ENCODE assay signal across 18 cellular contexts in genomic region chr7:3109516-3109915, GRCh38.
DNase-seq lines count a peak whose midpoint lies in the region; ATAC-seq, FAIRE-seq and TF ChIP-seq lines count a peak whose summit lies in the region.
"Had no signal": no experiment of that assay in that cellular context is flagged by ENCODE, and none has a peak within 500 bp of the region (broad histone marks: within the 10 kb centered on the region; RNA-seq: fewer than 3 reads in every experiment).

No MANE protein-coding gene starts in this region.

- H3K4me1 Mint-ChIP-seq in Calu3 (ENCODE audit: low read depth, unreplicated experiment), result peaks cover 54% of the 10 kb centered on the region
- H3K4me1 Mint-ChIP-seq in activated CD4-positive, alpha-beta memory T cell treated with anti-CD3 and anti-CD28 coated beads, Interleukin-2, amount 10 ng/mL, durations not matched to agents 7 days and 5 days, result peaks cover 96% of the 10 kb centered on the region
- peaks cover 92 to 95% of the 10 kb centered on the region in 2 donors for H3K4me1 Mint-ChIP-seq in natural killer cell
- H3K4me1 Mint-ChIP-seq in neural progenitor cell, result peaks cover 3% of the 10 kb centered on the region

- H3K4me3 Mint-ChIP-seq in Calu3 (ENCODE audit: low read depth, unreplicated experiment) (no peak overlapping the region), natural killer cell (peak overlapping the region; percentile 69), neural progenitor cell (no peak overlapping the region)
- H3K4me3 Mint-ChIP-seq in activated CD4-positive, alpha-beta memory T cell treated with anti-CD3 and anti-CD28 coated beads, Interleukin-2, amount 10 ng/mL, durations not matched to agents 7 days and 5 days, result no peak overlapping the region
- H3K4me3 Mint-ChIP-seq: HFFc6 had no signal

- H3K9ac ChIP-seq in neural progenitor cell, result no peak overlapping the region

- H3K4me2 ChIP-seq in neural progenitor cell, result no peak overlapping the region

- POLR2A ChIA-PET in activated CD4-positive, alpha-beta memory T cell treated with anti-CD3 and anti-CD28 coated beads, Interleukin-2, amount 10 ng/mL, durations not matched to agents 7 days and 5 days (lab: Charles Lee), result interaction anchor here (1.5 to 4.9 kb wide), 2 partner anchors 9 to 16 kb away, joined by 3 to 69 read pairs; no protein-coding TSS in a partner anchor

- no peaks in the 10 kb centered on the region for H4K20me1 ChIP-seq in neural progenitor cell (ENCODE audit: low read depth)

- H3K79me2 ChIP-seq in neural progenitor cell (ENCODE audit: low read depth), result no peaks in the 10 kb centered on the region

- H2AFZ ChIP-seq in neural progenitor cell (replicated peaks), result no peak overlapping the region

- H3K36me3 Mint-ChIP-seq in Calu3 (ENCODE audit: insufficient read depth, unreplicated experiment) (peaks cover 14% of the 10 kb centered on the region), natural killer cell (peaks cover 20% of the 10 kb centered on the region), neural progenitor cell (no peaks in the 10 kb centered on the region)
- peaks cover 80% of the 10 kb centered on the region for H3K36me3 Mint-ChIP-seq in activated CD4-positive, alpha-beta memory T cell treated with anti-CD3 and anti-CD28 coated beads, Interleukin-2, amount 10 ng/mL, durations not matched to agents 7 days and 5 days (ENCODE audit: low read depth)

- no peaks in the 10 kb centered on the region for H3K4me1 ChIP-seq in neural progenitor cell
- H3K4me1 ChIP-seq: Caco-2 had no signal

- no peak for TF ChIP-seq CTCF in Calu3 (IDR thresholded peaks at IDR 0.05; ENCODE audit: unreplicated experiment)
- TF ChIP-seq CTCF in natural killer cell (IDR thresholded peaks at IDR 0.05), result no peak
- no peak for TF ChIP-seq CTCF in neural progenitor cell (IDR thresholded peaks at IDR 0.05)

- H3K27ac Mint-ChIP-seq in Calu3 (ENCODE audit: unreplicated experiment) (peak overlapping the region; percentile 96), natural killer cell (peak overlapping the region; percentile 94 to 95), neural progenitor cell (no peak overlapping the region)
- peak overlapping the region; percentile 27 for H3K27ac Mint-ChIP-seq in activated CD4-positive, alpha-beta memory T cell treated with anti-CD3 and anti-CD28 coated beads, Interleukin-2, amount 10 ng/mL, durations not matched to agents 7 days and 5 days
- H3K27ac Mint-ChIP-seq: HFFc6 had no signal

- H3K4me3 ChIP-seq in neural progenitor cell, result no peak overlapping the region

- intact Hi-C loops in Calu3 (cut with micrococcal nuclease; ENCODE audit: unreplicated experiment), result no loop called here
- intact Hi-C loops in natural killer cell (cut with micrococcal nuclease), result loop anchor here (5.0 kb wide), 2 partner anchors 38 to 127 kb away; no protein-coding TSS in a partner anchor

- peak; percentile 40 for FAIRE-seq in HTR-8/SVneo (lab: Jason Lieb, UNC)
- FAIRE-seq: H54 had no signal

- H3F3A ChIP-seq in neural progenitor cell (ENCODE audit: low read depth), result no peaks in the 10 kb centered on the region

- DNase-seq in Calu3, result no peak
- DNase-seq in HTR-8/SVneo (ENCODE audit: insufficient read length, low spot score), result no peak
- no peak for DNase-seq in activated CD4-positive, alpha-beta memory T cell treated with anti-CD3 and anti-CD28 coated beads, Interleukin-2, amount 10 ng/mL, durations not matched to agents 7 days and 5 days
- DNase-seq in natural killer cell, result no peak
- DNase-seq in nucleus accumbens (lab: John Stamatoyannopoulos, UW), result no peak
- no peak for DNase-seq in neural progenitor cell (ENCODE audit: low spot score)
- DNase-seq: Caco-2, DMS53, HFFc6, NCI-H1048, NCI-H1436 treated with DMSO at 0.1 percent for 48 hours, NCI-H2029 treated with DMSO at 0.1 percent for 48 hours, NCI-H2171 treated with DMSO at 0.1 percent for 48 hours, NCI-H82, SHP77 had no signal

- H3K9me3 ChIP-seq in neural progenitor cell (ENCODE audit: low read depth), result no peaks in the 10 kb centered on the region

- no peaks in the 10 kb centered on the region for H3K27me3 ChIP-seq in neural progenitor cell

- H3K36me3 ChIP-seq in neural progenitor cell, result no peaks in the 10 kb centered on the region

- peaks cover 2% of the 10 kb centered on the region for H3K27me3 Mint-ChIP-seq in Calu3 (ENCODE audit: unreplicated experiment)
- no peaks in the 10 kb centered on the region for H3K27me3 Mint-ChIP-seq in activated CD4-positive, alpha-beta memory T cell treated with anti-CD3 and anti-CD28 coated beads, Interleukin-2, amount 10 ng/mL, durations not matched to agents 7 days and 5 days
- no peaks in the 10 kb centered on the region for H3K27me3 Mint-ChIP-seq in natural killer cell (ENCODE audit: low read depth in 2 of 2)
- H3K27me3 Mint-ChIP-seq in neural progenitor cell (ENCODE audit: insufficient read depth, low read depth), result peaks cover 4% of the 10 kb centered on the region

- H3K9me3 Mint-ChIP-seq in Calu3 (ENCODE audit: low read depth, unreplicated experiment) (peaks cover 7% of the 10 kb centered on the region), natural killer cell (peaks cover 0 to 3% of the 10 kb centered on the region in 2 donors), neural progenitor cell (peaks cover 17% of the 10 kb centered on the region)
- peaks cover 32% of the 10 kb centered on the region for H3K9me3 Mint-ChIP-seq in activated CD4-positive, alpha-beta memory T cell treated with anti-CD3 and anti-CD28 coated beads, Interleukin-2, amount 10 ng/mL, durations not matched to agents 7 days and 5 days

- CTCF ChIA-PET in Calu3 (lab: Charles Lee), result interaction anchor here (0.6 kb wide), 1 partner anchor 77 kb away, joined by 5 read pairs; no protein-coding TSS in a partner anchor
- CTCF ChIA-PET in activated CD4-positive, alpha-beta memory T cell treated with anti-CD3 and anti-CD28 coated beads, Interleukin-2, amount 10 ng/mL, durations not matched to agents 7 days and 5 days (lab: Charles Lee), result interaction anchor here (1.6 to 4.5 kb wide), 2 partner anchors 8 to 16 kb away, joined by 5 to 36 read pairs; no protein-coding TSS in a partner anchor

- no peak for ATAC-seq in natural killer cell
- ATAC-seq in GM19328 (IDR thresholded peaks at IDR 0.05; ENCODE audit: unreplicated experiment), result no peak
- ATAC-seq: Panc1 had no signal

- H3K27ac ChIP-seq in neural progenitor cell, result no peak overlapping the region

- BruUV-seq in Calu3 (replicated peaks; lab: Mats Ljungman, UMichigan), result no TSS peak
